In genomic region chr10:28694530-28694929, GRCh38 we compare ENCODE assay signal across 35 cellular contexts.
"Had no signal": no experiment of that assay in that cellular context is flagged by ENCODE, and none has a peak within 500 bp of the region (broad histone marks: within the 10 kb centered on the region; RNA-seq: fewer than 3 reads in every experiment).

No MANE protein-coding gene starts in this region.

- H3K4me2 ChIP-seq: KMS-11 had no signal

- H3K27ac ChIP-seq: KMS-11 had no signal

- DNase-seq: Karpas-422, Kasumi-1, KG1, MG63, MM.1S, MV-4-11, NCI-H1048, NCI-H1092, NCI-H1092 treated with DMSO at 0.1 percent for 48 hours, NCI-H1105, NCI-H1105 treated with DMSO at 0.1 percent for 48 hours, NCI-H1417, NCI-H1417 treated with DMSO at 0.1 percent for 48 hours, NCI-H1436, NCI-H1436 treated with DMSO at 0.1 percent for 48 hours, NCI-H146, NCI-H1694, NCI-H1694 treated with DMSO at 0.1 percent for 48 hours, NCI-H187, NCI-H187 treated with DMSO at 0.1 percent for 48 hours, NCI-H1930, NCI-H2029, NCI-H2029 treated with DMSO at 0.1 percent for 48 hours, NCI-H2081, NCI-H2081 treated with DMSO at 0.1 percent for 48 hours, NCI-H2107, NCI-H2171, NCI-H2171 treated with DMSO at 0.1 percent for 48 hours, NCI-H2227 treated with DMSO at 0.1 percent for 48 hours, NCI-H226, NCI-H345, NCI-H446, NCI-H446 treated with DMSO at 0.1 percent for 48 hours, NCI-H510A had no signal

- H3K4me3 ChIP-seq: MG63 had no signal

- H3K27me3 ChIP-seq: MG63 had no signal

- H3K36me3 ChIP-seq: MG63 had no signal

- H3K9me3 ChIP-seq: MG63 had no signal

- H3K9ac ChIP-seq: KMS-11 had no signal
